1 cellular context compared by ENCODE assay signal in genomic region chr5:38830521-38831051, GRCh38.
TF ChIP-seq lines count a peak whose summit lies in the region.

No MANE protein-coding gene starts in this region.

TF ChIP-seq in HepG2, 621 proteins besides CTCF, POLR2A, EP300 and RAD21 (continued from another document and continues in another):
- TF ChIP-seq ZNF318 (CRISPR knock-in tag; IDR thresholded peaks at IDR 0.05) = no peak
- TF ChIP-seq TFDP1 (CRISPR knock-in tag; IDR thresholded peaks at IDR 0.05; ENCODE audit: borderline replicate concordance) = no peak
- TF ChIP-seq REXO4 (CRISPR knock-in tag; IDR thresholded peaks at IDR 0.05; ENCODE audit: borderline replicate concordance) = no peak
- TF ChIP-seq FOXP4 (CRISPR knock-in tag; IDR thresholded peaks at IDR 0.05) = 0 out of 2 replicates have a peak, but pooled peaks have one; percentile 36
- TF ChIP-seq U2AF1 (optimal IDR thresholded peaks at IDR 0.05; ENCODE audit: low read depth, low read length) = no peak
- TF ChIP-seq SP140L (CRISPR knock-in tag; IDR thresholded peaks at IDR 0.05; ENCODE audit: borderline replicate concordance) = 0 out of 2 replicates have a peak, but pooled peaks have one; percentile 40
- no peak for TF ChIP-seq GRHL1 (CRISPR knock-in tag; conservative IDR thresholded peaks at IDR 0.05)
- TF ChIP-seq FOXK1 (CRISPR knock-in tag; IDR thresholded peaks at IDR 0.05; ENCODE audit: borderline replicate concordance, low read depth) = peak; percentile 74; the same call in 1 of the 2 replicates
- no peak for TF ChIP-seq ZNF800 (CRISPR knock-in tag; IDR thresholded peaks at IDR 0.05)
- TF ChIP-seq ARID5B (CRISPR knock-in tag; IDR thresholded peaks at IDR 0.05) = peak; percentile 95
- 0 out of 2 replicates have a peak, but pooled peaks have one; percentile 39 for TF ChIP-seq ZNF451 (CRISPR knock-in tag; IDR thresholded peaks at IDR 0.05)
- TF ChIP-seq ZNF362 (CRISPR knock-in tag; IDR thresholded peaks at IDR 0.05; ENCODE audit: borderline replicate concordance) = no peak
- peak; percentile 54; the same call in 1 of the 2 replicates for TF ChIP-seq TCF7 (IDR thresholded peaks at IDR 0.05; ENCODE audit: low read depth)
- no peak for TF ChIP-seq RBAK (CRISPR knock-in tag; IDR thresholded peaks at IDR 0.05)
- TF ChIP-seq ZSCAN25 (CRISPR knock-in tag; IDR thresholded peaks at IDR 0.05) = no peak
- TF ChIP-seq HOXA5 (CRISPR knock-in tag; IDR thresholded peaks at IDR 0.05) = no peak
- no peak for TF ChIP-seq KIAA2018 (CRISPR knock-in tag; IDR thresholded peaks at IDR 0.05; ENCODE audit: borderline replicate concordance)
